In genomic region chr2:56531668-56532420, GRCh38 we compare ENCODE assay signal across 25 cellular contexts.
DNase-seq lines count a peak whose midpoint lies in the region; ATAC-seq and TF ChIP-seq lines count a peak whose summit lies in the region.
"Had no signal": no experiment of that assay in that cellular context is flagged by ENCODE, and none has a peak within 500 bp of the region (broad histone marks: within the 10 kb centered on the region; RNA-seq: fewer than 3 reads in every experiment).

No MANE protein-coding gene starts in this region.

- H3K36me3 ChIP-seq in GM23248 (ENCODE audit: low read depth) (no peaks in the 10 kb centered on the region), body of pancreas (replicated peaks in 1 of 2; ENCODE audit: insufficient read depth in 1 of 2, low read depth in 2 of 2) (no peaks in the 10 kb centered on the region)
- H3K36me3 ChIP-seq: left lung, thoracic aorta had no signal

- no peak for TF ChIP-seq POLR2A in body of pancreas (IDR thresholded peaks at IDR 0.05)

- H3K27me3 ChIP-seq in GM23248 (replicated peaks; ENCODE audit: insufficient read depth) (no peaks in the 10 kb centered on the region), body of pancreas (no peaks in the 10 kb centered on the region)
- H3K27me3 ChIP-seq: left lung had no signal

- peak; percentile 25 for ATAC-seq in SK-N-SH treated with all-trans-retinoic acid at 6 μM for 48 hours
- no peak for ATAC-seq in body of pancreas
- no peak for ATAC-seq in HG03025 (IDR thresholded peaks at IDR 0.05; ENCODE audit: low FRiP score, unreplicated experiment)
- ATAC-seq: left lung, natural killer cell, Right ventricle myocardium inferior had no signal

- 0 out of 2 replicates have a peak, but pooled peaks cover 7% of the 10 kb centered on the region for H3F3A ChIP-seq in GM23248 (ENCODE audit: insufficient read depth)

- H3K9me3 ChIP-seq in GM23248 (ENCODE audit: low read depth), result no peaks in the 10 kb centered on the region
- no peaks in the 10 kb centered on the region for H3K9me3 ChIP-seq in body of pancreas
- H3K9me3 ChIP-seq: left lung, thoracic aorta had no signal

- no peaks in the 10 kb centered on the region for H4K20me1 ChIP-seq in GM23248 (ENCODE audit: insufficient read depth)

- no peaks in the 10 kb centered on the region for H3K9me2 ChIP-seq in GM23248 (ENCODE audit: insufficient read depth)

- peak; percentile 62 for DNase-seq in GM23248
- DNase-seq in fibroblast of the aortic adventitia (ENCODE audit: low read depth), result peak; percentile 39
- DNase-seq in stromal cell of bone marrow (ENCODE audit: low read depth), result peak; percentile 23
- DNase-seq in pons (ENCODE audit: low spot score), result no peak
- no peak for DNase-seq in body of pancreas
- DNase-seq: activated B cell treated with CpG ODN at 0.5 μM for 24 hours; activated CD4-positive, alpha-beta T cell treated with anti-CD3 and anti-CD28 coated beads, Interleukin-2, amount 50 U/mL, for 4 hours; activated CD8-positive, alpha-beta memory T cell treated with anti-CD3 and anti-CD28 coated beads, Interleukin-2, amount 50 U/mL, for 4 hours; aorta; CD4-positive, alpha-beta T cell; hippocampal formation; immature natural killer cell; Karpas-422; left lung; midbrain; natural killer cell; NCI-H1092; NCI-H187 treated with DMSO at 0.1 percent for 48 hours; NCI-H774; stimulated activated CD4-positive, alpha-beta T cell treated with anti-CD3 and anti-CD28 coated beads, Interleukin-4, amount 100 ng/mL, for 4 hours; stimulated activated naive CD4-positive, alpha-beta T cell had no signal

- no peak for TF ChIP-seq CTCF in fibroblast of the aortic adventitia (IDR thresholded peaks at IDR 0.05; ENCODE audit: insufficient read depth, low read length)
- TF ChIP-seq CTCF in body of pancreas (IDR thresholded peaks at IDR 0.05), result no peak

- no peak overlapping the region for H3K9ac ChIP-seq in GM23248

- in situ Hi-C loops in GM23248 (cut with MboI), result no loop called here

- no peak overlapping the region for H3K4me2 ChIP-seq in GM23248 (ENCODE audit: unreplicated experiment)

- intact Hi-C loops in body of pancreas (cut with DNase I), result no loop called here

- H3K27ac ChIP-seq in GM23248 (peak overlapping the region; percentile 64), body of pancreas (no peak overlapping the region)
- H3K27ac ChIP-seq: left lung, thoracic aorta had no signal

- no peak overlapping the region for H3K4me3 ChIP-seq in GM23248
- H3K4me3 ChIP-seq in fibroblast of the aortic adventitia (ENCODE audit: low read depth, low read length), result no peak overlapping the region
- no peak overlapping the region for H3K4me3 ChIP-seq in body of pancreas
- H3K4me3 ChIP-seq: left lung, thoracic aorta had no signal

- no peaks in the 10 kb centered on the region for H3K79me2 ChIP-seq in GM23248 (ENCODE audit: insufficient read depth)

- H2AFZ ChIP-seq in GM23248, result peak overlapping the region; percentile 31; the same call in 1 of the 2 replicates

- peaks cover 25% of the 10 kb centered on the region for H3K4me1 ChIP-seq in GM23248 (ENCODE audit: insufficient read depth)
- no peaks in the 10 kb centered on the region for H3K4me1 ChIP-seq in body of pancreas
- H3K4me1 ChIP-seq: left lung had no signal

TF ChIP-seq in SK-N-SH treated with all-trans-retinoic acid at 6 μM for 48 hours, 23 proteins besides CTCF, POLR2A, EP300 and RAD21:
- no peak for TF ChIP-seq ISL1 (CRISPR knock-in tag; IDR thresholded peaks at IDR 0.05)
- no peak for TF ChIP-seq BACH2 (CRISPR knock-in tag; IDR thresholded peaks at IDR 0.05; ENCODE audit: borderline replicate concordance)
- TF ChIP-seq ESRRG (CRISPR knock-in tag; IDR thresholded peaks at IDR 0.05), result no peak
- TF ChIP-seq CREB5 (CRISPR knock-in tag; IDR thresholded peaks at IDR 0.05; ENCODE audit: low read depth), result no peak
- no peak for TF ChIP-seq OSR1 (CRISPR knock-in tag; IDR thresholded peaks at IDR 0.05)
- no peak for TF ChIP-seq GLIS3 (CRISPR knock-in tag; IDR thresholded peaks at IDR 0.05)
- TF ChIP-seq PPARA (CRISPR knock-in tag; IDR thresholded peaks at IDR 0.05; ENCODE audit: borderline replicate concordance), result no peak
- no peak for TF ChIP-seq ZNF70 (CRISPR knock-in tag; IDR thresholded peaks at IDR 0.05)
- TF ChIP-seq PATZ1 (CRISPR knock-in tag; IDR thresholded peaks at IDR 0.05; ENCODE audit: borderline replicate concordance), result no peak
- no peak for TF ChIP-seq ZFP30 (CRISPR knock-in tag; IDR thresholded peaks at IDR 0.05)
- no peak for TF ChIP-seq ZNF565 (CRISPR knock-in tag; conservative IDR thresholded peaks at IDR 0.05; ENCODE audit: low read depth)
- no peak for TF ChIP-seq TSHZ2 (CRISPR knock-in tag; IDR thresholded peaks at IDR 0.05)
- no peak for TF ChIP-seq SNAI2 (CRISPR knock-in tag; IDR thresholded peaks at IDR 0.05)
- TF ChIP-seq RARB (CRISPR knock-in tag; IDR thresholded peaks at IDR 0.05), result no peak

Comparison
In these comparisons a context has a peak if more than half of its experiments do, and no peak if none do; other contexts are left out.
1. DNase-seq: peak in GM23248 (single experiment), fibroblast of the aortic adventitia (single experiment) and stromal cell of bone marrow (single experiment); none in pons (single experiment) and body of pancreas (0 of 4).